In genomic region chr19:18013621-18014111, GRCh38 we compare ENCODE assay signal across 1 cellular context.
TF ChIP-seq lines count a peak whose summit lies in the region.

No MANE protein-coding gene starts in this region.

TF ChIP-seq in HepG2, 621 proteins besides CTCF, POLR2A, EP300 and RAD21 (continued from another document and continues in another):
- TF ChIP-seq, protein P1, sequence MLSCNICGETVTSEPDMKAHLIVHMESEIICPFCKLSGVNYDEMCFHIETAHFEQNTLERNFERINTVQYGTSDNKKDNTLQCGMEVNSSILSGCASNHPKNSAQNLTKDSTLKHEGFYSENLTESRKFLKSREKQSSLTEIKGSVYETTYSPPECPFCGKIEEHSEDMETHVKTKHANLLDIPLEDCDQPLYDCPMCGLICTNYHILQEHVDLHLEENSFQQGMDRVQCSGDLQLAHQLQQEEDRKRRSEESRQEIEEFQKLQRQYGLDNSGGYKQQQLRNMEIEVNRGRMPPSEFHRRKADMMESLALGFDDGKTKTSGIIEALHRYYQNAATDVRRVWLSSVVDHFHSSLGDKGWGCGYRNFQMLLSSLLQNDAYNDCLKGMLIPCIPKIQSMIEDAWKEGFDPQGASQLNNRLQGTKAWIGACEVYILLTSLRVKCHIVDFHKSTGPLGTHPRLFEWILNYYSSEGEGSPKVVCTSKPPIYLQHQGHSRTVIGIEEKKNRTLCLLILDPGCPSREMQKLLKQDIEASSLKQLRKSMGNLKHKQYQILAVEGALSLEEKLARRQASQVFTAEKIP (CRISPR knock-in tag; IDR thresholded peaks at IDR 0.05; ENCODE audit: borderline replicate concordance): no peak
- TF ChIP-seq YEATS4 (CRISPR knock-in tag; IDR thresholded peaks at IDR 0.05; ENCODE audit: borderline replicate concordance) (0 out of 2 replicates have a peak, but pooled peaks have one; percentile 25), SPEN (CRISPR knock-in tag; IDR thresholded peaks at IDR 0.05; ENCODE audit: low read depth) (0 out of 2 replicates have a peak, but pooled peaks have one; percentile 21), FOXA1 (IDR thresholded peaks at IDR 0.05) (no peak), FOXA1 (CRISPR knock-in tag; IDR thresholded peaks at IDR 0.05) (peak; percentile 52; the same call in 1 of the 2 replicates), CEBPB (IDR thresholded peaks at IDR 0.05; ENCODE audit: borderline replicate concordance, low read depth, low read length) (peak; percentile 78; the same call in 1 of the 2 replicates), ZNF549 (CRISPR knock-in tag; IDR thresholded peaks at IDR 0.05) (no peak), FOXC1 (CRISPR knock-in tag; IDR thresholded peaks at IDR 0.05; ENCODE audit: borderline replicate concordance) (peak; percentile 50; the same call in 1 of the 2 replicates), HNF1B (CRISPR knock-in tag; IDR thresholded peaks at IDR 0.05) (peak; percentile 71; the same call in 1 of the 2 replicates), HNRNPL (IDR thresholded peaks at IDR 0.05; ENCODE audit: low read depth, low read length) (peak; percentile 82), DMAP1 (CRISPR knock-in tag; IDR thresholded peaks at IDR 0.05) (peak; percentile 55), MTA3 (CRISPR knock-in tag; IDR thresholded peaks at IDR 0.05) (no peak), ERF (CRISPR knock-in tag; IDR thresholded peaks at IDR 0.05) (peak; percentile 80), ZNF652 (CRISPR knock-in tag; IDR thresholded peaks at IDR 0.05; ENCODE audit: borderline replicate concordance, low read depth) (peak; percentile 32; the same call in 1 of the 2 replicates), ZNF383 (CRISPR knock-in tag; IDR thresholded peaks at IDR 0.05; ENCODE audit: borderline replicate concordance) (no peak), SALL1 (CRISPR knock-in tag; IDR thresholded peaks at IDR 0.05) (peak; percentile 83), ATF1 (CRISPR knock-in tag; IDR thresholded peaks at IDR 0.05) (no peak), HBP1 (CRISPR knock-in tag; IDR thresholded peaks at IDR 0.05; ENCODE audit: low read depth) (no peak), ZNF224 (CRISPR knock-in tag; IDR thresholded peaks at IDR 0.05) (0 out of 2 replicates have a peak, but pooled peaks have one; percentile 33), RBM22 (optimal IDR thresholded peaks at IDR 0.05; ENCODE audit: low read length) (peak; percentile 34), NR2F6 (IDR thresholded peaks at IDR 0.05) (peak; percentile 94), NR2F6 (CRISPR knock-in tag; IDR thresholded peaks at IDR 0.05) (peak; percentile 99), ZNF232 (CRISPR knock-in tag; IDR thresholded peaks at IDR 0.05; ENCODE audit: borderline replicate concordance) (peak; percentile 63; the same call in 1 of the 2 replicates), RBM39 (IDR thresholded peaks at IDR 0.05; ENCODE audit: low read depth, low read length, poor library complexity, severe bottlenecking) (peak; percentile 60), PHF21A (CRISPR knock-in tag; IDR thresholded peaks at IDR 0.05) (peak; percentile 85), GLI4 (CRISPR knock-in tag; IDR thresholded peaks at IDR 0.05; ENCODE audit: borderline replicate concordance) (no peak)
- TF ChIP-seq, protein P2, sequence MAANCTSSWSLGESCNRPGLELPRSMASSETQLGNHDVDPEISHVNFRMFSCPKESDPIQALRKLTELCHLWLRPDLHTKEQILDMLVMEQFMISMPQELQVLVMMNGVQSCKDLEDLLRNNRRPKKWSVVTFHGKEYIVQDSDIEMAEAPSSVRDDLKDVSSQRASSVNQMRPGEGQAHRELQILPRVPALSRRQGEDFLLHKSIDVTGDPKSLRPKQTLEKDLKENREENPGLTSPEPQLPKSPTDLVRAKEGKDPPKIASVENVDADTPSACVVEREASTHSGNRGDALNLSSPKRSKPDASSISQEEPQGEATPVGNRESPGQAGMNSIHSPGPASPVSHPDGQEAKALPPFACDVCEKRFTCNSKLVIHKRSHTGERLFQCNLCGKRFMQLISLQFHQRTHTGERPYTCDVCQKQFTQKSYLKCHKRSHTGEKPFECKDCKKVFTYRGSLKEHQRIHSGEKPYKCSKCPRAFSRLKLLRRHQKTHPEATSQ (CRISPR knock-in tag; IDR thresholded peaks at IDR 0.05; ENCODE audit: borderline replicate concordance): no peak
- TF ChIP-seq, protein P3, sequence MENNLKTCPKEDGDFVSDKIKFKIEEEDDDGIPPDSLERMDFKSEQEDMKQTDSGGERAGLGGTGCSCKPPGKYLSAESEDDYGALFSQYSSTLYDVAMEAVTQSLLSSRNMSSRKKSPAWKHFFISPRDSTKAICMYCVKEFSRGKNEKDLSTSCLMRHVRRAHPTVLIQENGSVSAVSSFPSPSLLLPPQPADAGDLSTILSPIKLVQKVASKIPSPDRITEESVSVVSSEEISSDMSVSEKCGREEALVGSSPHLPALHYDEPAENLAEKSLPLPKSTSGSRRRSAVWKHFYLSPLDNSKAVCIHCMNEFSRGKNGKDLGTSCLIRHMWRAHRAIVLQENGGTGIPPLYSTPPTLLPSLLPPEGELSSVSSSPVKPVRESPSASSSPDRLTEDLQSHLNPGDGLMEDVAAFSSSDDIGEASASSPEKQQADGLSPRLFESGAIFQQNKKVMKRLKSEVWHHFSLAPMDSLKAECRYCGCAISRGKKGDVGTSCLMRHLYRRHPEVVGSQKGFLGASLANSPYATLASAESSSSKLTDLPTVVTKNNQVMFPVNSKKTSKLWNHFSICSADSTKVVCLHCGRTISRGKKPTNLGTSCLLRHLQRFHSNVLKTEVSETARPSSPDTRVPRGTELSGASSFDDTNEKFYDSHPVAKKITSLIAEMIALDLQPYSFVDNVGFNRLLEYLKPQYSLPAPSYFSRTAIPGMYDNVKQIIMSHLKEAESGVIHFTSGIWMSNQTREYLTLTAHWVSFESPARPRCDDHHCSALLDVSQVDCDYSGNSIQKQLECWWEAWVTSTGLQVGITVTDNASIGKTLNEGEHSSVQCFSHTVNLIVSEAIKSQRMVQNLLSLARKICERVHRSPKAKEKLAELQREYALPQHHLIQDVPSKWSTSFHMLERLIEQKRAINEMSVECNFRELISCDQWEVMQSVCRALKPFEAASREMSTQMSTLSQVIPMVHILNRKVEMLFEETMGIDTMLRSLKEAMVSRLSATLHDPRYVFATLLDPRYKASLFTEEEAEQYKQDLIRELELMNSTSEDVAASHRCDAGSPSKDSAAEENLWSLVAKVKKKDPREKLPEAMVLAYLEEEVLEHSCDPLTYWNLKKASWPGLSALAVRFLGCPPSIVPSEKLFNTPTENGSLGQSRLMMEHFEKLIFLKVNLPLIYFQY (CRISPR knock-in tag; IDR thresholded peaks at IDR 0.05; ENCODE audit: borderline replicate concordance): peak; percentile 42; the same call in 1 of the 2 replicates
- TF ChIP-seq, protein P4, sequence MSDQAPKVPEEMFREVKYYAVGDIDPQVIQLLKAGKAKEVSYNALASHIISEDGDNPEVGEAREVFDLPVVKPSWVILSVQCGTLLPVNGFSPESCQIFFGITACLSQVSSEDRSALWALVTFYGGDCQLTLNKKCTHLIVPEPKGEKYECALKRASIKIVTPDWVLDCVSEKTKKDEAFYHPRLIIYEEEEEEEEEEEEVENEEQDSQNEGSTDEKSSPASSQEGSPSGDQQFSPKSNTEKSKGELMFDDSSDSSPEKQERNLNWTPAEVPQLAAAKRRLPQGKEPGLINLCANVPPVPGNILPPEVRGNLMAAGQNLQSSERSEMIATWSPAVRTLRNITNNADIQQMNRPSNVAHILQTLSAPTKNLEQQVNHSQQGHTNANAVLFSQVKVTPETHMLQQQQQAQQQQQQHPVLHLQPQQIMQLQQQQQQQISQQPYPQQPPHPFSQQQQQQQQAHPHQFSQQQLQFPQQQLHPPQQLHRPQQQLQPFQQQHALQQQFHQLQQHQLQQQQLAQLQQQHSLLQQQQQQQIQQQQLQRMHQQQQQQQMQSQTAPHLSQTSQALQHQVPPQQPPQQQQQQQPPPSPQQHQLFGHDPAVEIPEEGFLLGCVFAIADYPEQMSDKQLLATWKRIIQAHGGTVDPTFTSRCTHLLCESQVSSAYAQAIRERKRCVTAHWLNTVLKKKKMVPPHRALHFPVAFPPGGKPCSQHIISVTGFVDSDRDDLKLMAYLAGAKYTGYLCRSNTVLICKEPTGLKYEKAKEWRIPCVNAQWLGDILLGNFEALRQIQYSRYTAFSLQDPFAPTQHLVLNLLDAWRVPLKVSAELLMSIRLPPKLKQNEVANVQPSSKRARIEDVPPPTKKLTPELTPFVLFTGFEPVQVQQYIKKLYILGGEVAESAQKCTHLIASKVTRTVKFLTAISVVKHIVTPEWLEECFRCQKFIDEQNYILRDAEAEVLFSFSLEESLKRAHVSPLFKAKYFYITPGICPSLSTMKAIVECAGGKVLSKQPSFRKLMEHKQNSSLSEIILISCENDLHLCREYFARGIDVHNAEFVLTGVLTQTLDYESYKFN (CRISPR knock-in tag; conservative IDR thresholded peaks at IDR 0.05): peak; percentile 87
- TF ChIP-seq, protein P5, sequence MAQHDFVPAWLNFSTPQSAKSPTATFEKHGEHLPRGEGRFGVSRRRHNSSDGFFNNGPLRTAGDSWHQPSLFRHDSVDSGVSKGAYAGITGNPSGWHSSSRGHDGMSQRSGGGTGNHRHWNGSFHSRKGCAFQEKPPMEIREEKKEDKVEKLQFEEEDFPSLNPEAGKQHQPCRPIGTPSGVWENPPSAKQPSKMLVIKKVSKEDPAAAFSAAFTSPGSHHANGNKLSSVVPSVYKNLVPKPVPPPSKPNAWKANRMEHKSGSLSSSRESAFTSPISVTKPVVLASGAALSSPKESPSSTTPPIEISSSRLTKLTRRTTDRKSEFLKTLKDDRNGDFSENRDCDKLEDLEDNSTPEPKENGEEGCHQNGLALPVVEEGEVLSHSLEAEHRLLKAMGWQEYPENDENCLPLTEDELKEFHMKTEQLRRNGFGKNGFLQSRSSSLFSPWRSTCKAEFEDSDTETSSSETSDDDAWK (CRISPR knock-in tag; IDR thresholded peaks at IDR 0.05): no peak
- TF ChIP-seq, protein P6, sequence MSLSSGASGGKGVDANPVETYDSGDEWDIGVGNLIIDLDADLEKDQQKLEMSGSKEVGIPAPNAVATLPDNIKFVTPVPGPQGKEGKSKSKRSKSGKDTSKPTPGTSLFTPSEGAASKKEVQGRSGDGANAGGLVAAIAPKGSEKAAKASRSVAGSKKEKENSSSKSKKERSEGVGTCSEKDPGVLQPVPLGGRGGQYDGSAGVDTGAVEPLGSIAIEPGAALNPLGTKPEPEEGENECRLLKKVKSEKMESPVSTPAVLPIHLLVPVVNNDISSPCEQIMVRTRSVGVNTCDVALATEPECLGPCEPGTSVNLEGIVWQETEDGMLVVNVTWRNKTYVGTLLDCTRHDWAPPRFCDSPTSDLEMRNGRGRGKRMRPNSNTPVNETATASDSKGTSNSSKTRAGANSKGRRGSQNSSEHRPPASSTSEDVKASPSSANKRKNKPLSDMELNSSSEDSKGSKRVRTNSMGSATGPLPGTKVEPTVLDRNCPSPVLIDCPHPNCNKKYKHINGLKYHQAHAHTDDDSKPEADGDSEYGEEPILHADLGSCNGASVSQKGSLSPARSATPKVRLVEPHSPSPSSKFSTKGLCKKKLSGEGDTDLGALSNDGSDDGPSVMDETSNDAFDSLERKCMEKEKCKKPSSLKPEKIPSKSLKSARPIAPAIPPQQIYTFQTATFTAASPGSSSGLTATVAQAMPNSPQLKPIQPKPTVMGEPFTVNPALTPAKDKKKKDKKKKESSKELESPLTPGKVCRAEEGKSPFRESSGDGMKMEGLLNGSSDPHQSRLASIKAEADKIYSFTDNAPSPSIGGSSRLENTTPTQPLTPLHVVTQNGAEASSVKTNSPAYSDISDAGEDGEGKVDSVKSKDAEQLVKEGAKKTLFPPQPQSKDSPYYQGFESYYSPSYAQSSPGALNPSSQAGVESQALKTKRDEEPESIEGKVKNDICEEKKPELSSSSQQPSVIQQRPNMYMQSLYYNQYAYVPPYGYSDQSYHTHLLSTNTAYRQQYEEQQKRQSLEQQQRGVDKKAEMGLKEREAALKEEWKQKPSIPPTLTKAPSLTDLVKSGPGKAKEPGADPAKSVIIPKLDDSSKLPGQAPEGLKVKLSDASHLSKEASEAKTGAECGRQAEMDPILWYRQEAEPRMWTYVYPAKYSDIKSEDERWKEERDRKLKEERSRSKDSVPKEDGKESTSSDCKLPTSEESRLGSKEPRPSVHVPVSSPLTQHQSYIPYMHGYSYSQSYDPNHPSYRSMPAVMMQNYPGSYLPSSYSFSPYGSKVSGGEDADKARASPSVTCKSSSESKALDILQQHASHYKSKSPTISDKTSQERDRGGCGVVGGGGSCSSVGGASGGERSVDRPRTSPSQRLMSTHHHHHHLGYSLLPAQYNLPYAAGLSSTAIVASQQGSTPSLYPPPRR (CRISPR knock-in tag; IDR thresholded peaks at IDR 0.05; ENCODE audit: borderline replicate concordance): peak; percentile 28; the same call in 1 of the 2 replicates
- TF ChIP-seq, protein P7, sequence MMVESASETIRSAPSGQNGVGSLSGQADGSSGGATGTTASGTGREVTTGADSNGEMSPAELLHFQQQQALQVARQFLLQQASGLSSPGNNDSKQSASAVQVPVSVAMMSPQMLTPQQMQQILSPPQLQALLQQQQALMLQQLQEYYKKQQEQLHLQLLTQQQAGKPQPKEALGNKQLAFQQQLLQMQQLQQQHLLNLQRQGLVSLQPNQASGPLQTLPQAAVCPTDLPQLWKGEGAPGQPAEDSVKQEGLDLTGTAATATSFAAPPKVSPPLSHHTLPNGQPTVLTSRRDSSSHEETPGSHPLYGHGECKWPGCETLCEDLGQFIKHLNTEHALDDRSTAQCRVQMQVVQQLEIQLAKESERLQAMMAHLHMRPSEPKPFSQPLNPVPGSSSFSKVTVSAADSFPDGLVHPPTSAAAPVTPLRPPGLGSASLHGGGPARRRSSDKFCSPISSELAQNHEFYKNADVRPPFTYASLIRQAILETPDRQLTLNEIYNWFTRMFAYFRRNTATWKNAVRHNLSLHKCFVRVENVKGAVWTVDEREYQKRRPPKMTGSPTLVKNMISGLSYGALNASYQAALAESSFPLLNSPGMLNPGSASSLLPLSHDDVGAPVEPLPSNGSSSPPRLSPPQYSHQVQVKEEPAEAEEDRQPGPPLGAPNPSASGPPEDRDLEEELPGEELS (CRISPR knock-in tag; IDR thresholded peaks at IDR 0.05): peak; percentile 80
